1 cellular context compared by ENCODE assay signal in the genomic region with DNA sequence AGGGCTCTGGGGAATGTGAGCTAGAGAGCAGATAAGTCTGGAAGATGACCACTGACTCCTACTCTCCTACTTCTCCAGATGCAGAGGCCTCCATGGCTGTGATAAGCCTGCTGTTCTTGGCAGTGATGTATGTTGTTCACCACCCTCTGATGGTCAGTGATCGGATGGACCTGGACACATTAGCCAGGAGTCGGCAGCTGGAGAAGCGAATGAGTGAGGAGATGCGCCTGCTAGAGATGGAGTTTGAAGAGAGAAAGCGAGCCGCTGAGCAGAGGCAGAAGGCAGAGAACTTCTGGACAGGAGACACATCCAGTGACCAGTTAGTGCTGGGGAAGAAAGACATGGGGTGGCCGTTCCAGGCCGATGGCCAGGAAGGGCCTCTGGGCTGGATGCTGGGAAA.
TF ChIP-seq lines count a peak whose summit lies in the region.

No MANE protein-coding gene starts in this region.

TF ChIP-seq in HepG2, 621 proteins besides CTCF, POLR2A, EP300 and RAD21:
- TF ChIP-seq HMG20A (CRISPR knock-in tag; IDR thresholded peaks at IDR 0.05; ENCODE audit: borderline replicate concordance), result no peak
- TF ChIP-seq ZNF549 (CRISPR knock-in tag; IDR thresholded peaks at IDR 0.05), result no peak
- no peak for TF ChIP-seq ZFYVE20 (CRISPR knock-in tag; IDR thresholded peaks at IDR 0.05; ENCODE audit: borderline replicate concordance, low read depth)
- no peak for TF ChIP-seq SAP130 (CRISPR knock-in tag; IDR thresholded peaks at IDR 0.05; ENCODE audit: low read depth)
- TF ChIP-seq HNRNPLL (IDR thresholded peaks at IDR 0.05; ENCODE audit: low read depth, low read length, poor library complexity, severe bottlenecking), result no peak
- TF ChIP-seq, protein P1, sequence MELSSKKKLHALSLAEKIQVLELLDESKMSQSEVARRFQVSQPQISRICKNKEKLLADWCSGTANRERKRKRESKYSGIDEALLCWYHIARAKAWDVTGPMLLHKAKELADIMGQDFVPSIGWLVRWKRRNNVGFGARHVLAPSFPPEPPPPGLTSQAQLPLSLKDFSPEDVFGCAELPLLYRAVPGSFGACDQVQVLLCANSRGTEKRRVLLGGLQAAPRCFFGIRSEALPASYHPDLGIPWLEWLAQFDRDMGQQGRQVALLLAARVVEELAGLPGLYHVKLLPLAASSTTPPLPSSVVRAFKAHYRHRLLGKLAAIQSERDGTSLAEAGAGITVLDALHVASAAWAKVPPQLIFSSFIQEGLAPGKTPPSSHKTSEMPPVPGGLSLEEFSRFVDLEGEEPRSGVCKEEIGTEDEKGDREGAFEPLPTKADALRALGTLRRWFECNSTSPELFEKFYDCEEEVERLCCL (CRISPR knock-in tag; IDR thresholded peaks at IDR 0.05; ENCODE audit: borderline replicate concordance), result no peak
- TF ChIP-seq, protein P2, sequence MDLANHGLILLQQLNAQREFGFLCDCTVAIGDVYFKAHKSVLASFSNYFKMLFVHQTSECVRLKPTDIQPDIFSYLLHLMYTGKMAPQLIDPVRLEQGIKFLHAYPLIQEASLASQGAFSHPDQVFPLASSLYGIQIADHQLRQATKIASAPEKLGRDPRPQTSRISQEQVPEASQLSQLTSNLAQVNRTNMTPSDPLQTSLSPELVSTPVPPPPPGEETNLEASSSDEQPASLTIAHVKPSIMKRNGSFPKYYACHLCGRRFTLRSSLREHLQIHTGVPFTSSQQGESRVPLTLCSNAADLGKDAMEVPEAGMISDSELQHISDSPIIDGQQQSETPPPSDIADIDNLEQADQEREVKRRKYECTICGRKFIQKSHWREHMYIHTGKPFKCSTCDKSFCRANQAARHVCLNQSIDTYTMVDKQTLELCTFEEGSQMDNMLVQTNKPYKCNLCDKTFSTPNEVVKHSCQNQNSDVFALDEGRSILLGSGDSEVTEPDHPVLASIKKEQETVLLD (CRISPR knock-in tag; IDR thresholded peaks at IDR 0.05; ENCODE audit: low read depth), result no peak
- TF ChIP-seq AKAP8 (CRISPR knock-in tag; IDR thresholded peaks at IDR 0.05), result no peak
- no peak for TF ChIP-seq NKX3-1 (CRISPR knock-in tag; IDR thresholded peaks at IDR 0.05)
- TF ChIP-seq, protein P3, sequence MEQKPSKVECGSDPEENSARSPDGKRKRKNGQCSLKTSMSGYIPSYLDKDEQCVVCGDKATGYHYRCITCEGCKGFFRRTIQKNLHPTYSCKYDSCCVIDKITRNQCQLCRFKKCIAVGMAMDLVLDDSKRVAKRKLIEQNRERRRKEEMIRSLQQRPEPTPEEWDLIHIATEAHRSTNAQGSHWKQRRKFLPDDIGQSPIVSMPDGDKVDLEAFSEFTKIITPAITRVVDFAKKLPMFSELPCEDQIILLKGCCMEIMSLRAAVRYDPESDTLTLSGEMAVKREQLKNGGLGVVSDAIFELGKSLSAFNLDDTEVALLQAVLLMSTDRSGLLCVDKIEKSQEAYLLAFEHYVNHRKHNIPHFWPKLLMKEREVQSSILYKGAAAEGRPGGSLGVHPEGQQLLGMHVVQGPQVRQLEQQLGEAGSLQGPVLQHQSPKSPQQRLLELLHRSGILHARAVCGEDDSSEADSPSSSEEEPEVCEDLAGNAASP (CRISPR knock-in tag; IDR thresholded peaks at IDR 0.05; ENCODE audit: borderline replicate concordance), result no peak
- TF ChIP-seq NFE2L2 (IDR thresholded peaks at IDR 0.05; ENCODE audit: low read length), result no peak
- TF ChIP-seq ZNF44 (CRISPR knock-in tag; IDR thresholded peaks at IDR 0.05), result no peak
- TF ChIP-seq, protein P4, sequence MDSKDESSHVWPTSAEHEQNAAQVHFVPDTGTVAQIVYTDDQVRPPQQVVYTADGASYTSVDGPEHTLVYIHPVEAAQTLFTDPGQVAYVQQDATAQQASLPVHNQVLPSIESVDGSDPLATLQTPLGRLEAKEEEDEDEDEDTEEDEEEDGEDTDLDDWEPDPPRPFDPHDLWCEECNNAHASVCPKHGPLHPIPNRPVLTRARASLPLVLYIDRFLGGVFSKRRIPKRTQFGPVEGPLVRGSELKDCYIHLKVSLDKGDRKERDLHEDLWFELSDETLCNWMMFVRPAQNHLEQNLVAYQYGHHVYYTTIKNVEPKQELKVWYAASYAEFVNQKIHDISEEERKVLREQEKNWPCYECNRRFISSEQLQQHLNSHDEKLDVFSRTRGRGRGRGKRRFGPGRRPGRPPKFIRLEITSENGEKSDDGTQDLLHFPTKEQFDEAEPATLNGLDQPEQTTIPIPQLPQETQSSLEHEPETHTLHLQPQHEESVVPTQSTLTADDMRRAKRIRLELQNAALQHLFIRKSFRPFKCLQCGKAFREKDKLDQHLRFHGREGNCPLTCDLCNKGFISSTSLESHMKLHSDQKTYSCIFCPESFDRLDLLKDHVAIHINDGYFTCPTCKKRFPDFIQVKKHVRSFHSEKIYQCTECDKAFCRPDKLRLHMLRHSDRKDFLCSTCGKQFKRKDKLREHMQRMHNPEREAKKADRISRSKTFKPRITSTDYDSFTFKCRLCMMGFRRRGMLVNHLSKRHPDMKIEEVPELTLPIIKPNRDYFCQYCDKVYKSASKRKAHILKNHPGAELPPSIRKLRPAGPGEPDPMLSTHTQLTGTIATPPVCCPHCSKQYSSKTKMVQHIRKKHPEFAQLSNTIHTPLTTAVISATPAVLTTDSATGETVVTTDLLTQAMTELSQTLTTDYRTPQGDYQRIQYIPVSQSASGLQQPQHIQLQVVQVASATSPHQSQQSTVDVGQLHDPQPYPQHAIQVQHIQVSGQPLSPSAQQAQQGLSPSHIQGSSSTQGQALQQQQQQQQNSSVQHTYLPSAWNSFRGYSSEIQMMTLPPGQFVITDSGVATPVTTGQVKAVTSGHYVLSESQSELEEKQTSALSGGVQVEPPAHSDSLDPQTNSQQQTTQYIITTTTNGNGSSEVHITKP (CRISPR knock-in tag; IDR thresholded peaks at IDR 0.05; ENCODE audit: low read depth), result no peak
- TF ChIP-seq LCORL (IDR thresholded peaks at IDR 0.05), result no peak
- TF ChIP-seq LCORL (CRISPR knock-in tag; IDR thresholded peaks at IDR 0.05), result no peak
- TF ChIP-seq, protein P5, sequence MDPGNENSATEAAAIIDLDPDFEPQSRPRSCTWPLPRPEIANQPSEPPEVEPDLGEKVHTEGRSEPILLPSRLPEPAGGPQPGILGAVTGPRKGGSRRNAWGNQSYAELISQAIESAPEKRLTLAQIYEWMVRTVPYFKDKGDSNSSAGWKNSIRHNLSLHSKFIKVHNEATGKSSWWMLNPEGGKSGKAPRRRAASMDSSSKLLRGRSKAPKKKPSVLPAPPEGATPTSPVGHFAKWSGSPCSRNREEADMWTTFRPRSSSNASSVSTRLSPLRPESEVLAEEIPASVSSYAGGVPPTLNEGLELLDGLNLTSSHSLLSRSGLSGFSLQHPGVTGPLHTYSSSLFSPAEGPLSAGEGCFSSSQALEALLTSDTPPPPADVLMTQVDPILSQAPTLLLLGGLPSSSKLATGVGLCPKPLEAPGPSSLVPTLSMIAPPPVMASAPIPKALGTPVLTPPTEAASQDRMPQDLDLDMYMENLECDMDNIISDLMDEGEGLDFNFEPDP (CRISPR knock-in tag; conservative IDR thresholded peaks at IDR 0.05), result no peak
- TF ChIP-seq, protein P6, sequence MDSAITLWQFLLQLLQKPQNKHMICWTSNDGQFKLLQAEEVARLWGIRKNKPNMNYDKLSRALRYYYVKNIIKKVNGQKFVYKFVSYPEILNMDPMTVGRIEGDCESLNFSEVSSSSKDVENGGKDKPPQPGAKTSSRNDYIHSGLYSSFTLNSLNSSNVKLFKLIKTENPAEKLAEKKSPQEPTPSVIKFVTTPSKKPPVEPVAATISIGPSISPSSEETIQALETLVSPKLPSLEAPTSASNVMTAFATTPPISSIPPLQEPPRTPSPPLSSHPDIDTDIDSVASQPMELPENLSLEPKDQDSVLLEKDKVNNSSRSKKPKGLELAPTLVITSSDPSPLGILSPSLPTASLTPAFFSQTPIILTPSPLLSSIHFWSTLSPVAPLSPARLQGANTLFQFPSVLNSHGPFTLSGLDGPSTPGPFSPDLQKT (CRISPR knock-in tag; IDR thresholded peaks at IDR 0.05; ENCODE audit: borderline replicate concordance), result no peak
